In genomic region chr17:80694992-80695912, GRCh38 we compare ENCODE assay signal across 9 cellular contexts.
DNase-seq lines count a peak whose midpoint lies in the region; TF ChIP-seq lines count a peak whose summit lies in the region.
"Had no signal": no experiment of that assay in that cellular context is flagged by ENCODE, and none has a peak within 500 bp of the region (broad histone marks: within the 10 kb centered on the region; RNA-seq: fewer than 3 reads in every experiment).

No MANE protein-coding gene starts in this region.

- H3K4me2 ChIP-seq in GM23248 (ENCODE audit: unreplicated experiment) = no peak overlapping the region

- H3F3A ChIP-seq in GM23248 (ENCODE audit: insufficient read depth) = no peaks in the 10 kb centered on the region

- H3K9me3 ChIP-seq in AG04450 (ENCODE audit: control insufficient read depth, insufficient read depth, low read length) = no peaks in the 10 kb centered on the region; the same call in 1 of the 2 replicates
- H3K9me3 ChIP-seq in SJCRH30 (replicated peaks) = no peaks in the 10 kb centered on the region
- H3K9me3 ChIP-seq in GM23248 (ENCODE audit: low read depth) = no peaks in the 10 kb centered on the region

- CTCF ChIA-PET in AG04450 (lab: Charles Lee) = no interaction called here

- DNase-seq in AG04450 (ENCODE audit: low read depth, low spot score) = no peak
- peak; percentile 99 for DNase-seq in DMS53 (lab: John Stamatoyannopoulos, UW)
- peak; percentile 35 to 49 for DNase-seq in activated T-cell treated with anti-CD3 and anti-CD28 coated beads, Interleukin-2, amount 50 U/mL, for 48 hours
- peak; percentile 79 for DNase-seq in kidney tubule cell (ENCODE audit: low spot score)
- no peak for DNase-seq in foreskin melanocyte
- no peak for DNase-seq in SJCRH30
- DNase-seq in SIG-M5 (lab: John Stamatoyannopoulos, UW) = no peak
- no peak for DNase-seq in GM23248

- H3K27me3 ChIP-seq in AG04450 (ENCODE audit: control insufficient read depth, insufficient read depth, low read length) = no peaks in the 10 kb centered on the region
- no peaks in the 10 kb centered on the region for H3K27me3 ChIP-seq in SJCRH30
- H3K27me3 ChIP-seq in GM23248 (replicated peaks; ENCODE audit: insufficient read depth) = no peaks in the 10 kb centered on the region

- no peak for TF ChIP-seq CTCF in AG04450 (IDR thresholded peaks at IDR 0.05; ENCODE audit: low read depth, low read length)

- POLR2A ChIA-PET in AG04450 (lab: Yijun Ruan, JAX) = no interaction called here

- in situ Hi-C loops in GM23248 (cut with MboI) = no loop called here

- no peak overlapping the region for H3K4me3 ChIP-seq in AG04450 (ENCODE audit: low read depth, low read length)
- no peak overlapping the region for H3K4me3 ChIP-seq in SJCRH30
- H3K4me3 ChIP-seq in GM23248 = no peak overlapping the region
- H3K4me3 ChIP-seq: lung had no signal

- H3K9ac ChIP-seq in GM23248 = no peak overlapping the region

- H4K20me1 ChIP-seq in GM23248 (ENCODE audit: insufficient read depth) = no peaks in the 10 kb centered on the region; the same call in 1 of the 2 replicates

- 90 to 92% methylated on average over 22 to 28 of the region's 28 CpGs for WGBS in GM23248 (ENCODE audit: low coverage in 1 of 2, low lambda C conversion rate in 2 of 2, missing lambda C conversion rate in 2 of 2), 2 experiments

- H3K4me1 ChIP-seq in SJCRH30 (peaks cover 23% of the 10 kb centered on the region), GM23248 (ENCODE audit: insufficient read depth) (peaks cover 14% of the 10 kb centered on the region)

- H3K36me3 ChIP-seq in SJCRH30 = no peaks in the 10 kb centered on the region
- no peaks in the 10 kb centered on the region for H3K36me3 ChIP-seq in GM23248 (ENCODE audit: low read depth)

- H3K27ac ChIP-seq in AG04450 (ENCODE audit: low read depth, low read length) (peak overlapping the region; percentile 2), SJCRH30 (no peak overlapping the region), GM23248 (no peak overlapping the region)

- H3K9me2 ChIP-seq in GM23248 (ENCODE audit: insufficient read depth) = no peaks in the 10 kb centered on the region

- no peak overlapping the region for H2AFZ ChIP-seq in GM23248

- peaks cover 89% of the 10 kb centered on the region for H3K79me2 ChIP-seq in GM23248 (ENCODE audit: insufficient read depth)

Comparison
In these comparisons a context has a peak if more than half of its experiments do, and no peak if none do; other contexts are left out.
1. DNase-seq: peak in DMS53 (single experiment), activated T-cell treated with anti-CD3 and anti-CD28 coated beads, Interleukin-2, amount 50 U/mL, for 48 hours (2 of 2) and kidney tubule cell (single experiment); none in AG04450 (single experiment), foreskin melanocyte (single experiment), SJCRH30 (0 of 2), SIG-M5 (single experiment) and GM23248 (single experiment).